In genomic region chrX:153426204-153426603, GRCh38 we compare ENCODE assay signal across 34 cellular contexts. TPM values are rescaled to one million over a fixed set of nuclear protein-coding genes. Genes with fewer than 3 reads are reported as not detected.
"Had no signal": no experiment of that assay in that cellular context is flagged by ENCODE, and none has a peak within 500 bp of the region (broad histone marks: within the 10 kb centered on the region; RNA-seq: fewer than 3 reads in every experiment).

No MANE protein-coding gene starts in this region.

- H3K4me3 ChIP-seq: coronary artery, dorsolateral prefrontal cortex, esophagus squamous epithelium, gastrocnemius medialis, heart right ventricle, left ventricle myocardium inferior, lower lobe of right lung, mucosa of descending colon had no signal

- H3K9me3 ChIP-seq: gastrocnemius medialis, left ventricle myocardium inferior, lower lobe of right lung, mucosa of descending colon had no signal

- H3K4me3 Mint-ChIP-seq: mesothelial cell of epicardium; naive B cell; naive thymus-derived CD8-positive, alpha-beta T cell had no signal

- H3K27ac Mint-ChIP-seq: mesothelial cell of epicardium; naive B cell; naive thymus-derived CD8-positive, alpha-beta T cell had no signal

- H3K36me3 ChIP-seq: esophagus squamous epithelium, gastrocnemius medialis, heart right ventricle, left ventricle myocardium inferior, lower lobe of right lung had no signal

- DNase-seq: dermis blood vessel endothelial cell; dorsolateral prefrontal cortex; effector CD4-positive, alpha-beta T cell; effector memory CD4-positive, alpha-beta T cell; erythroblast; esophagus squamous epithelium; foreskin fibroblast; foreskin melanocyte; gastrocnemius medialis; glutamatergic neuron; head of caudate nucleus; heart right ventricle; hippocampal formation; kidney; kidney glomerular epithelial cell; left colon; left ventricle myocardium inferior; lower lobe of right lung; mesenchymal stem cell; mucosa of descending colon; naive B cell; naive thymus-derived CD8-positive, alpha-beta T cell had no signal

- H3K27ac ChIP-seq: coronary artery, dorsolateral prefrontal cortex, epithelial cell of prostate, esophagus squamous epithelium, gastrocnemius medialis, heart right ventricle, left ventricle myocardium inferior, lower lobe of right lung had no signal

- H3K4me1 ChIP-seq: esophagus squamous epithelium, gastrocnemius medialis, heart right ventricle, lower lobe of right lung had no signal

- FAIRE-seq: colon, islet of Langerhans, kidney had no signal

- H3K4me1 Mint-ChIP-seq: mesothelial cell of epicardium; naive B cell; naive thymus-derived CD8-positive, alpha-beta T cell had no signal

RNA-seq across cellular contexts. Expression of gene ZFP92, which starts 14.9 kb away (rescaled TPM):
- total RNA-seq: myocyte had no signal

RNA-seq across cellular contexts. Expression of gene TREX2, which starts 19.7 kb away (rescaled TPM):
- total RNA-seq: left ventricle myocardium inferior had no signal

RNA-seq across cellular contexts. Expression of gene PNMA6E, which starts 25.1 kb away (rescaled TPM):
- total RNA-seq: dermis blood vessel endothelial cell; esophagus mucosa; esophagus squamous epithelium; gastrocnemius medialis; glomerular endothelial cell; heart right ventricle; kidney; left colon; left lobe of liver; left ventricle myocardium inferior; liver; lower lobe of right lung; lung microvascular endothelial cell; mesenteric fat pad; mesothelial cell of epicardium; mucosa of descending colon; myocyte; naive thymus-derived CD8-positive, alpha-beta T cell had no signal
